ENCODE assay signal across 9 cellular contexts in genomic region chr3:4491873-4492239, GRCh38. TPM values are rescaled to one million over a fixed set of nuclear protein-coding genes. Genes with fewer than 3 reads are reported as not detected.
DNase-seq lines count a peak whose midpoint lies in the region; ATAC-seq, FAIRE-seq and TF ChIP-seq lines count a peak whose summit lies in the region.
"Had no signal": no experiment of that assay in that cellular context is flagged by ENCODE, and none has a peak within 500 bp of the region (broad histone marks: within the 10 kb centered on the region; RNA-seq: fewer than 3 reads in every experiment).

No MANE protein-coding gene starts in this region.

- no peaks in the 10 kb centered on the region for H3K9me3 ChIP-seq in GM12878 (replicated peaks; ENCODE audit: control insufficient read depth, insufficient read depth, low read length)
- H3K9me3 ChIP-seq in lower lobe of right lung, result no peaks in the 10 kb centered on the region
- H3K9me3 ChIP-seq in upper lobe of left lung, result no peaks in the 10 kb centered on the region

- H3K4me3 ChIP-seq in GM12878 (peak overlapping the region; percentile 87; the same call in 1 of the 2 replicates), lower lobe of right lung (peak overlapping the region; percentile 69), upper lobe of left lung (peak overlapping the region in 3 of 4 donors; percentile 70 to 94 (median 88))

- RAD21 ChIA-PET in GM12878 (lab: Charles Lee; ENCODE audit: unreplicated experiment), result interaction anchor here (2.5 to 6.1 kb wide), 3 partner anchors 15 to 141 kb away, joined by 13 to 128 read pairs (median 19); no protein-coding TSS in a partner anchor

- POLR2A ChIA-PET in GM12878 (lab: Charles Lee) (interaction anchor here (1.3 to 7.7 kb wide), 3 partner anchors 15 to 85 kb away, joined by 3 to 132 read pairs (median 29); no protein-coding TSS in a partner anchor), HEK293T (lab: Yijun Ruan, JAX) (interaction anchor here (0.6 to 3.0 kb wide), 7 partner anchors 12 to 536 kb away, joined by 3 to 10 read pairs (median 3); no protein-coding TSS in a partner anchor)

- no TSS peak for BruUV-seq in GM12878 (replicated peaks; lab: Mats Ljungman, UMichigan)

- peaks cover 22% of the 10 kb centered on the region for H3K27me3 Mint-ChIP-seq in activated naive CD4-positive, alpha-beta T cell treated with anti-CD3 and anti-CD28 coated beads, Interleukin-2, amount 10 ng/mL, durations not matched to agents 7 days and 5 days

- no peaks in the 10 kb centered on the region; a peak in 1 of 4 replicates for H3K27me3 ChIP-seq in GM12878 (replicated peaks in 1 of 2; ENCODE audit: control insufficient read depth in 2 of 2, insufficient read depth in 2 of 2, low read length in 1 of 2)
- no peaks in the 10 kb centered on the region for H3K27me3 ChIP-seq in lower lobe of right lung (ENCODE audit: low read depth)
- H3K27me3 ChIP-seq in upper lobe of left lung, result no peaks in the 10 kb centered on the region

- no peak for DNase-seq in activated naive CD4-positive, alpha-beta T cell treated with anti-CD3 and anti-CD28 coated beads, Interleukin-2, amount 10 ng/mL, durations not matched to agents 7 days and 5 days
- DNase-seq in activated naive CD4-positive, alpha-beta T cell treated with anti-CD3 and anti-CD28 coated beads, Interleukin-2, amount 50 U/mL, for 72 hours (ENCODE audit: low spot score in 2 of 2), result no peak
- DNase-seq in GM12878 (ENCODE audit: low read depth, low spot score), result no peak
- no peak for DNase-seq in lower lobe of right lung
- no peak for DNase-seq in upper lobe of left lung
- no peak for DNase-seq in DMS79 treated with DMSO at 0.1 percent for 48 hours (lab: John Stamatoyannopoulos, UW)
- no peak for DNase-seq in HEK293T (ENCODE audit: extremely low spot score)
- DNase-seq in left lobe of liver (ENCODE audit: low spot score), result no peak

- TF ChIP-seq EP300 in GM12878 (IDR thresholded peaks at IDR 0.05; ENCODE audit: borderline replicate concordance in 1 of 2, control insufficient read depth in 1 of 2, low read depth in 2 of 2, low read length in 2 of 2) (no peak), upper lobe of left lung (IDR thresholded peaks at IDR 0.05) (no peak)

- peak overlapping the region; percentile 83; the same call in 1 of the 2 replicates for H2AFZ ChIP-seq in GM12878 (ENCODE audit: control insufficient read depth, low read depth, low read length)

- H3K4me1 Mint-ChIP-seq in activated naive CD4-positive, alpha-beta T cell treated with anti-CD3 and anti-CD28 coated beads, Interleukin-2, amount 10 ng/mL, durations not matched to agents 7 days and 5 days, result peaks cover 37% of the 10 kb centered on the region

- H3K27ac ChIP-seq in GM12878 (ENCODE audit: control insufficient read depth, insufficient read depth) (no peak overlapping the region), lower lobe of right lung (no peak overlapping the region), upper lobe of left lung (peak overlapping the region in 1 of 4 donors; percentile 88)

- no peak for TF ChIP-seq RAD21 in GM12878 (IDR thresholded peaks at IDR 0.05; ENCODE audit: insufficient read depth, low read depth, low read length)

- TF ChIP-seq POLR2A in GM12878 (IDR thresholded peaks at IDR 0.05; ENCODE audit: low read depth, low read length) (no peak), upper lobe of left lung (IDR thresholded peaks at IDR 0.05) (no peak)

- in situ Hi-C loops in GM12878 (cut with MboI), result no loop called here

- H3K36me3 ChIP-seq in GM12878 (ENCODE audit: control insufficient read depth in 2 of 2, insufficient read depth in 2 of 2, low read length in 1 of 2) (no peaks in the 10 kb centered on the region), lower lobe of right lung (no peaks in the 10 kb centered on the region), upper lobe of left lung (no peaks in the 10 kb centered on the region)

- H3K79me2 ChIP-seq in GM12878 (ENCODE audit: control insufficient read depth, insufficient read depth, low read length), result peaks cover 27% of the 10 kb centered on the region

- intact Hi-C loops in GM12878 (cut with micrococcal nuclease; ENCODE audit: unreplicated experiment), result loop anchor here (2.0 to 5.0 kb wide), 4 partner anchors 25 to 140 kb away; partner anchors contain the start of gene SUMF1
- intact Hi-C loops in lower lobe of right lung (cut with DNase I), result no loop called here

- ATAC-seq in activated naive CD4-positive, alpha-beta T cell treated with anti-CD3 and anti-CD28 coated beads, Interleukin-2, amount 50 U/mL, for 72 hours, result no peak
- no peak for ATAC-seq in GM12878
- no peak for ATAC-seq in lower lobe of right lung
- no peak for ATAC-seq in upper lobe of left lung (ENCODE audit: low FRiP score in 2 of 2)
- no peak for ATAC-seq in left lobe of liver

- no peak overlapping the region for H3K27ac Mint-ChIP-seq in activated naive CD4-positive, alpha-beta T cell treated with anti-CD3 and anti-CD28 coated beads, Interleukin-2, amount 10 ng/mL, durations not matched to agents 7 days and 5 days
- peak overlapping the region in 1 of 2 donors; percentile 26 for H3K27ac Mint-ChIP-seq in activated naive CD4-positive, alpha-beta T cell treated with anti-CD3 and anti-CD28 coated beads, Interleukin-2, amount 50 U/mL, for 72 hours

- SMC1A ChIA-PET in GM12878 (lab: Charles Lee; ENCODE audit: uncharacterized antibody, unreplicated experiment), result interaction anchor here (0.7 to 8.4 kb wide), 8 partner anchors 16 to 141 kb away, joined by 3 to 180 read pairs (median 10); partner anchors contain the start of gene SUMF1

- H3K9ac ChIP-seq in GM12878 (ENCODE audit: control insufficient read depth, insufficient read depth, low read length), result peak overlapping the region; percentile 59; the same call in 1 of the 2 replicates

- peak overlapping the region; percentile 91 for H3K4me2 ChIP-seq in GM12878 (ENCODE audit: control insufficient read depth, insufficient read depth)

- H3K9me3 Mint-ChIP-seq in activated naive CD4-positive, alpha-beta T cell treated with anti-CD3 and anti-CD28 coated beads, Interleukin-2, amount 10 ng/mL, durations not matched to agents 7 days and 5 days, result no peaks in the 10 kb centered on the region
- H3K9me3 Mint-ChIP-seq in activated naive CD4-positive, alpha-beta T cell treated with anti-CD3 and anti-CD28 coated beads, Interleukin-2, amount 50 U/mL, for 72 hours, result no peaks in the 10 kb centered on the region

- H3K36me3 Mint-ChIP-seq in activated naive CD4-positive, alpha-beta T cell treated with anti-CD3 and anti-CD28 coated beads, Interleukin-2, amount 10 ng/mL, durations not matched to agents 7 days and 5 days, result peaks cover 5% of the 10 kb centered on the region
- peaks cover 0 to 13% of the 10 kb centered on the region in 2 donors for H3K36me3 Mint-ChIP-seq in activated naive CD4-positive, alpha-beta T cell treated with anti-CD3 and anti-CD28 coated beads, Interleukin-2, amount 50 U/mL, for 72 hours

- WGBS in GM12878 (ENCODE audit: insufficient coverage, insufficient replicate concordance, low lambda C conversion rate, missing lambda C conversion rate), result 23% methylated on average over 7 of the region's 7 CpGs
- WGBS in upper lobe of left lung, 2 donors, result 14 to 28% methylated on average over 7 of the region's 7 CpGs

- no peaks in the 10 kb centered on the region for H4K20me1 ChIP-seq in GM12878 (ENCODE audit: control insufficient read depth, insufficient read depth)

- TF ChIP-seq CTCF in GM12878 (IDR thresholded peaks at IDR 0.05 in 2 of 3, conservative IDR thresholded peaks at IDR 0.05 in 1 of 3; ENCODE audit: control insufficient read depth in 2 of 3, extremely low read depth in 1 of 3, insufficient read depth in 1 of 3, low read depth in 3 of 3, low read length in 3 of 3) (no peak), lower lobe of right lung (IDR thresholded peaks at IDR 0.05) (no peak), upper lobe of left lung (IDR thresholded peaks at IDR 0.05) (no peak)

- H3K4me1 ChIP-seq in GM12878 (ENCODE audit: control insufficient read depth, insufficient read depth, low read length), result peaks cover 14% of the 10 kb centered on the region
- peaks cover 27% of the 10 kb centered on the region for H3K4me1 ChIP-seq in lower lobe of right lung
- H3K4me1 ChIP-seq in upper lobe of left lung, result peaks cover 19 to 31% (median 25%) of the 10 kb centered on the region in 4 donors

- FAIRE-seq in GM12878 (lab: Jason Lieb, UNC), result no peak
- FAIRE-seq: G401.6 had no signal

- CTCF ChIA-PET in activated naive CD4-positive, alpha-beta T cell treated with anti-CD3 and anti-CD28 coated beads, Interleukin-2, amount 10 ng/mL, durations not matched to agents 7 days and 5 days (lab: Charles Lee), result interaction anchor here (1.6 to 4.5 kb wide), 3 partner anchors 12 to 141 kb away, joined by 3 to 24 read pairs (median 16); no protein-coding TSS in a partner anchor
- CTCF ChIA-PET in GM12878 (lab: Yijun Ruan, JAX) (interaction anchor here (1.3 to 4.9 kb wide), 4 partner anchors 22 to 142 kb away, joined by 3 to 22 read pairs (median 5); no protein-coding TSS in a partner anchor), HEK293T (lab: Yijun Ruan, JAX) (interaction anchor here (0.6 to 0.7 kb wide), 2 partner anchors 65 to 566 kb away, joined by 3 to 5 read pairs; no protein-coding TSS in a partner anchor)

- H3K4me3 Mint-ChIP-seq in activated naive CD4-positive, alpha-beta T cell treated with anti-CD3 and anti-CD28 coated beads, Interleukin-2, amount 10 ng/mL, durations not matched to agents 7 days and 5 days, result peak overlapping the region; percentile 93

RNA-seq across cellular contexts. Expression of gene ITPR1, which starts 1.3 kb away (rescaled TPM):
- total RNA-seq in activated naive CD4-positive, alpha-beta T cell treated with anti-CD3 and anti-CD28 coated beads, Interleukin-2, amount 50 U/mL, for 72 hours, result 10 to 100 TPM; 40.0 to 70.7 TPM
- 1,204 and 1,224 TPM in 2 replicates for total RNA-seq in GM12878 (2013; cell fraction: nucleolus; rRNA removed)
- total RNA-seq in GM12878 (2014; rRNA removed), result 37.8 and 41.3 TPM in 2 replicates
- total RNA-seq in GM12878 (2014; rRNA removed; fragmentation: Illumina TruSeq; extraction: Trizol), result 37.3 and 37.9 TPM in 2 replicates
- total RNA-seq in GM12878 (2021), result 42.9 and 46.0 TPM in 2 replicates
- 25.5 TPM for polyA plus RNA-seq in GM12878 (2011; ENCODE audit: low read depth)
- polyA plus RNA-seq in GM12878 (2011; rRNA removed), result 239 and 328 TPM in 2 replicates
- polyA plus RNA-seq in GM12878 (2011; cell fraction: cytosol; rRNA removed), result 102 and 126 TPM in 2 replicates
- polyA plus RNA-seq in GM12878 (2011; cell fraction: nucleus; rRNA removed), result 372 and 416 TPM in 2 replicates
- 18.1 and 31.8 TPM in 2 replicates for polyA plus RNA-seq in GM12878 (2012)
- 30.4 and 39.1 TPM in 2 replicates for polyA plus RNA-seq in GM12878 (2014; fragmentation: Illumina TruSeq; extraction: Trizol)
- 10 to 100 TPM; 12.2 to 12.6 TPM for polyA plus RNA-seq in GM12878 (2014; fragmentation: Nextera tagmentation; extraction: Ambion mirVana)
- polyA plus RNA-seq in GM12878 (2014; rRNA removed), result 17.1 and 17.2 TPM in 2 replicates
- 10 to 100 TPM; 15.8 to 19.5 TPM for polyA plus RNA-seq in GM12878 (2016; fragmentation: Nextera tagmentation; extraction: Ambion mirVana)
- polyA minus RNA-seq in GM12878 (2011; rRNA and poly(A)+ RNA removed), result 557 and 673 TPM in 2 replicates
- 109 and 129 TPM in 2 replicates for polyA minus RNA-seq in GM12878 (2011; cell fraction: cytosol; rRNA and poly(A)+ RNA removed)
- 587 and 802 TPM in 2 replicates for polyA minus RNA-seq in GM12878 (2011; cell fraction: nucleus; rRNA and poly(A)+ RNA removed)
- total RNA-seq in lower lobe of right lung, result 69.1 TPM
- total RNA-seq in upper lobe of left lung, result 100 to 1,000 TPM in 1 of 6 donors, 10 to 100 TPM in 5; 55.5 to 136 (median 66.2) TPM
- 8.7 TPM for total RNA-seq in left lobe of liver

RNA-seq across cellular contexts. Expression of gene SUMF1, which starts 24.8 kb away (rescaled TPM):
- total RNA-seq in activated naive CD4-positive, alpha-beta T cell treated with anti-CD3 and anti-CD28 coated beads, Interleukin-2, amount 50 U/mL, for 72 hours, result 1 to 10 TPM; 4.8 to 6.2 TPM
- 34.2 and 35.2 TPM in 2 replicates for total RNA-seq in GM12878 (2013; cell fraction: nucleolus; rRNA removed)
- total RNA-seq in GM12878 (2014; rRNA removed) (12.7 and 15.0 TPM in 2 replicates), GM12878 (2014; rRNA removed; fragmentation: Illumina TruSeq; extraction: Trizol) (7.6 and 8.1 TPM in 2 replicates), GM12878 (2021) (9.0 and 9.5 TPM in 2 replicates), lower lobe of right lung (35.4 TPM), upper lobe of left lung (10 to 100 TPM; 34.5 to 63.0 (median 54.0) TPM), left lobe of liver (21.7 TPM)
- polyA plus RNA-seq in GM12878 (2011; ENCODE audit: low read depth), result 4.4 TPM
- polyA plus RNA-seq in GM12878 (2011; rRNA removed) (4.6 TPM in 2 replicates), GM12878 (2014; fragmentation: Illumina TruSeq; extraction: Trizol) (6.0 and 7.4 TPM in 2 replicates), GM12878 (2014; fragmentation: Nextera tagmentation; extraction: Ambion mirVana) (1 to 10 TPM; 3.2 to 3.5 TPM), GM12878 (2014; rRNA removed) (7.1 and 10.8 TPM in 2 replicates), GM12878 (2016; fragmentation: Nextera tagmentation; extraction: Ambion mirVana) (10 to 100 TPM; 13.7 to 14.3 TPM)
- polyA plus RNA-seq in GM12878 (2011; cell fraction: cytosol; rRNA removed), result 4.1 and 5.4 TPM in 2 replicates
- 3.3 and 4.2 TPM in 2 replicates for polyA plus RNA-seq in GM12878 (2011; cell fraction: nucleus; rRNA removed)
- polyA plus RNA-seq in GM12878 (2012), result 5.4 and 6.0 TPM in 2 replicates
- polyA minus RNA-seq in GM12878 (2011; rRNA and poly(A)+ RNA removed), result 6.6 and 7.8 TPM in 2 replicates
- polyA minus RNA-seq in GM12878 (2011; cell fraction: cytosol; rRNA and poly(A)+ RNA removed), result 1.5 and 2.8 TPM in 2 replicates
- 9.2 and 18.7 TPM in 2 replicates for polyA minus RNA-seq in GM12878 (2011; cell fraction: nucleus; rRNA and poly(A)+ RNA removed)
